ENCODE assay signal across 13 cellular contexts in genomic region chr17:36980281-36980761, GRCh38. TPM values are rescaled to one million over a fixed set of nuclear protein-coding genes. Genes with fewer than 3 reads are reported as not detected.
A peak's percentile ranks its signal among the peaks of the same experiment; 100 is the strongest.
DNase-seq lines count a peak whose midpoint lies in the region; ATAC-seq lines count a peak whose summit lies in the region.
"Had no signal": no experiment of that assay in that cellular context is flagged by ENCODE, and none has a peak within 500 bp of the region (broad histone marks: within the 10 kb centered on the region; RNA-seq: fewer than 3 reads in every experiment).

No MANE protein-coding gene starts in this region.

- H3K9me3 ChIP-seq in T-helper 17 cell (ENCODE audit: control insufficient read depth, low read length, poor library complexity, severe bottlenecking) = no peaks in the 10 kb centered on the region
- H3K9me3 ChIP-seq: thyroid gland had no signal

- ATAC-seq in GM18909 (IDR thresholded peaks at IDR 0.05; ENCODE audit: poor library complexity, unreplicated experiment) (no peak), T-helper 17 cell (no peak)

- peaks cover 19% of the 10 kb centered on the region for H3K36me3 Mint-ChIP-seq in T-helper 17 cell (ENCODE audit: low read depth)

- no peak overlapping the region for H3K4me3 Mint-ChIP-seq in T-helper 17 cell

- H3K4me1 Mint-ChIP-seq in T-helper 17 cell = peaks cover 42% of the 10 kb centered on the region

- DNase-seq in NCI-H2196 (lab: John Stamatoyannopoulos, UW; ENCODE audit: unreplicated experiment) (peak; percentile 2), NCI-H2196 treated with DMSO at 0.1 percent for 48 hours (lab: John Stamatoyannopoulos, UW; ENCODE audit: unreplicated experiment) (no peak), RPMI7951 (ENCODE audit: low read depth) (peak; percentile 21), fibroblast of peridontal ligament (ENCODE audit: extremely low read depth) (peak; percentile 26), smooth muscle cell of the brain vasculature (ENCODE audit: low read depth, low spot score) (peak; percentile 31), NCI-H2107 treated with DMSO at 0.1 percent for 48 hours (lab: John Stamatoyannopoulos, UW; ENCODE audit: unreplicated experiment) (no peak), T-helper 17 cell (no peak)
- DNase-seq: ACHN, amygdala, SHP77 treated with DMSO at 0.1 percent for 48 hours, small intestine, thyroid gland had no signal

- H3K27ac Mint-ChIP-seq in T-helper 17 cell = no peak overlapping the region

- no peaks in the 10 kb centered on the region for H3K27me3 Mint-ChIP-seq in T-helper 17 cell

RNA-seq across cellular contexts. Expression of gene AATF, which starts 31.6 kb away (rescaled TPM):
- total RNA-seq in RPMI7951 (2014; rRNA removed; shearing (Covaris generic)) = 27.0 and 39.6 TPM in 2 replicates
- 10 to 100 TPM; 47.8 to 56.3 TPM for total RNA-seq in T-helper 17 cell

RNA-seq across cellular contexts. Expression of gene LHX1, which starts 43.0 kb away (rescaled TPM):
- total RNA-seq in RPMI7951 (2014; rRNA removed; shearing (Covaris generic)) = 0.96 and 1.6 TPM in 2 replicates
- total RNA-seq in T-helper 17 cell = not detected
- total RNA-seq: thyroid gland had no signal

Comparison
In these comparisons a context has a peak if more than half of its experiments do, and no peak if none do; other contexts are left out.
1. DNase-seq: peak in NCI-H2196 (single experiment), RPMI7951 (single experiment), fibroblast of peridontal ligament (single experiment) and smooth muscle cell of the brain vasculature (single experiment); none in NCI-H2196 treated with DMSO at 0.1 percent for 48 hours (single experiment), NCI-H2107 treated with DMSO at 0.1 percent for 48 hours (single experiment) and T-helper 17 cell (0 of 3).